Comparison of ENCODE assay signal across 23 cellular contexts in genomic region chr6:2193931-2194330, GRCh38.
"Had no signal": no experiment of that assay in that cellular context is flagged by ENCODE, and none has a peak within 500 bp of the region (broad histone marks: within the 10 kb centered on the region; RNA-seq: fewer than 3 reads in every experiment).

No MANE protein-coding gene starts in this region.

- H3K4me2 ChIP-seq: hepatocyte had no signal

- H3K4me3 ChIP-seq: coronary artery, esophagus muscularis mucosa, gastroesophageal sphincter, heart left ventricle, hepatocyte, left lung, lower lobe of right lung, mucosa of descending colon had no signal

- ATAC-seq: effector memory CD8-positive, alpha-beta T cell; foreskin keratinocyte; gastroesophageal sphincter; heart left ventricle; left cardiac atrium; left lung; left ventricle myocardium superior; lower lobe of right lung; mucosa of descending colon; naive thymus-derived CD8-positive, alpha-beta T cell had no signal

- H2AFZ ChIP-seq: hepatocyte had no signal

- H3K27ac ChIP-seq: coronary artery, esophagus muscularis mucosa, foreskin keratinocyte, gastroesophageal sphincter, heart left ventricle, hepatocyte, left lung, lower lobe of right lung had no signal

- H3K4me1 ChIP-seq: gastroesophageal sphincter had no signal

- H3K36me3 ChIP-seq: esophagus muscularis mucosa, gastroesophageal sphincter, heart left ventricle, left lung, lower lobe of right lung had no signal

- FAIRE-seq: endometrium, frontal cortex, islet of Langerhans, keratinocyte had no signal

- H3K27me3 ChIP-seq: esophagus muscularis mucosa, foreskin keratinocyte, gastroesophageal sphincter, heart left ventricle, hepatocyte, left lung had no signal

- H3K9me3 ChIP-seq: esophagus muscularis mucosa, gastroesophageal sphincter, heart left ventricle, left lung, lower lobe of right lung, mucosa of descending colon had no signal

- DNase-seq: effector CD8-positive, alpha-beta T cell; effector memory CD8-positive, alpha-beta T cell; endodermal cell; foreskin keratinocyte; heart left ventricle; hypothalamus; immature natural killer cell; left cardiac atrium; left lung; left ventricle myocardium superior; lower lobe of right lung; mesenchymal stem cell; mucosa of descending colon; naive B cell; naive thymus-derived CD8-positive, alpha-beta T cell had no signal
